9 cellular contexts compared by ENCODE assay signal in the genomic region with DNA sequence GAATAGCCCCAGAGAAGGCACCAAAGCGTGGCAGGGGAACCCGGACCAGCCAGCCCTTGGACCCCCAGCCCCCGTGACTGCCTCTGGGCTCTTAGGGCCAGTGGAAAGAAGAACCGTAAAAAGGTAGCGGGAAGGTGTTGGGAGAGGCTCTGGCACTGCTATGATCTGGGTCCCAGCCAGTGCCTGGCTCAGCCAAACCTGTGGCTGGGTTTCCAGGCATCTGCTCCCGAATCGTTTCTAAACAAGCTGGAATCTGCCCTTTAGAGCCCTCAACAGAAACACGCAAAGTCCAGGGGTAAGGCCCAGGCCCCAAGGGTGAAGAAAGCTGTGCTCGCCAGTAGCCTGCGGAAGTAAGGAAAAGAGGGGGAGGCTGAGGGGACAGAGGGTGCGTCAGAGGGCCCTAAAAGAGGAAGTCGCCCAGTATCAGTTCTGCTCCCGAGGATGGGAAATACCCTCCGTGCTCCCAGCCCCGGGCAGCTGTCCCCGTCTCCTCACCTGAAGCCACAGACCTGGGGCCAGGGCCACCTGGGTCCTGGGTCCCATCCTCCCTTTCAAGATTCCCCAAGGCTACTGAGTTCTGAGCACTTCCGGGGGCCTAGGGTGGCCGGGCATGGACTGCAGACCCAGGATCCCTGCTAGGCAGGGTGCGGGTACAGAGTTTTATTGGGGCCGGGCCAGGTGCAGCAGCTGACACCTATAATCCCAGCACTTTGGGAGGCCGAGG. TPM values are rescaled to one million over a fixed set of nuclear protein-coding genes. Genes with fewer than 3 reads are reported as not detected.
DNase-seq lines count a peak whose midpoint lies in the region; ATAC-seq, FAIRE-seq and TF ChIP-seq lines count a peak whose summit lies in the region.
"Had no signal": no experiment of that assay in that cellular context is flagged by ENCODE, and none has a peak within 500 bp of the region (broad histone marks: within the 10 kb centered on the region; RNA-seq: fewer than 3 reads in every experiment).

No MANE protein-coding gene starts in this region.

- DNase-seq in GM12892 (ENCODE audit: insufficient read length) (peak; percentile 72), KG1 (lab: John Stamatoyannopoulos, UW) (peak; percentile 79), esophagus squamous epithelium (lab: John Stamatoyannopoulos, UW) (no peak), NCI-H146 treated with DMSO at 0.1 percent for 48 hours (lab: John Stamatoyannopoulos, UW; ENCODE audit: unreplicated experiment) (no peak), NCI-H1048 (lab: John Stamatoyannopoulos, UW) (no peak)
- no peak for DNase-seq in stimulated activated CD4-positive, alpha-beta T cell treated with anti-CD3 and anti-CD28 coated beads, Interleukin-1b, Interleukin-23, amount 100 ng/mL, for 48 hours

- TF ChIP-seq POLR2A in GM12892 (IDR thresholded peaks at IDR 0.05; ENCODE audit: low read depth, low read length) (0 out of 2 replicates have a peak, but pooled peaks have one; percentile 21), esophagus squamous epithelium (IDR thresholded peaks at IDR 0.05) (peak in 1 of 4 donors; percentile 22)

- FAIRE-seq in GM12892 (lab: Jason Lieb, UNC): peak; percentile 100

- H3K4me1 ChIP-seq in esophagus squamous epithelium: peaks cover 15 to 70% (median 33%) of the 10 kb centered on the region in 3 donors
- H3K4me1 ChIP-seq in subcutaneous abdominal adipose tissue (ENCODE audit: control insufficient read depth in 5 of 5, insufficient read depth in 5 of 5, low read length in 5 of 5): peaks cover 0 to 76% (median 8%) of the 10 kb centered on the region in 5 donors

- peak overlapping the region; percentile 63 to 85 (median 71) for H3K27ac ChIP-seq in esophagus squamous epithelium
- H3K27ac ChIP-seq in subcutaneous abdominal adipose tissue (ENCODE audit: low read depth, low read length): peak overlapping the region; percentile 30

- 26 to 40% methylated on average over 13 to 21 of the region's 21 CpGs for WGBS in esophagus squamous epithelium, 2 donors

- no peak for TF ChIP-seq CTCF in esophagus squamous epithelium (IDR thresholded peaks at IDR 0.05)

- H3K9me3 ChIP-seq in esophagus squamous epithelium (no peaks in the 10 kb centered on the region), subcutaneous abdominal adipose tissue (ENCODE audit: control insufficient read depth in 5 of 5, low read length in 5 of 5) (no peaks in the 10 kb centered on the region)

- no peak overlapping the region for H3K9ac ChIP-seq in subcutaneous abdominal adipose tissue (ENCODE audit: low read length in 5 of 5)

- H3K4me3 ChIP-seq in esophagus squamous epithelium: peak overlapping the region in 1 of 4 donors; percentile 12
- no peak overlapping the region for H3K4me3 ChIP-seq in subcutaneous abdominal adipose tissue (ENCODE audit: low read depth in 1 of 5, low read length in 5 of 5)

- no peaks in the 10 kb centered on the region for H3K36me3 ChIP-seq in esophagus squamous epithelium
- no peaks in the 10 kb centered on the region for H3K36me3 ChIP-seq in subcutaneous abdominal adipose tissue (ENCODE audit: control insufficient read depth in 5 of 5, insufficient read depth in 5 of 5, low read length in 5 of 5)

- intact Hi-C loops in esophagus squamous epithelium (cut with DNase I): no loop called here

- H3K27me3 ChIP-seq in esophagus squamous epithelium (peaks cover 0 to 8% (median 0%) of the 10 kb centered on the region in 4 donors), subcutaneous abdominal adipose tissue (ENCODE audit: control insufficient read depth in 5 of 5, insufficient read depth in 4 of 5, low read length in 5 of 5) (peaks cover 0 to 6% (median 0%) of the 10 kb centered on the region in 5 donors)

- peak; percentile 70 for ATAC-seq in GM21515 (IDR thresholded peaks at IDR 0.05; ENCODE audit: unreplicated experiment)
- ATAC-seq: HCT116 had no signal

RNA-seq across cellular contexts. Expression of a gene that starts 24.7 kb away (rescaled TPM):
- 7.5 TPM for polyA plus RNA-seq in GM12892 (2012; ENCODE audit: missing spikeins)
- total RNA-seq in esophagus squamous epithelium: 10 to 100 TPM in 2 of 4 donors, 1 to 10 TPM in 2; 2.2 to 21.2 (median 11.3) TPM

Comparison
In these comparisons a context has a peak if more than half of its experiments do, and no peak if none do; other contexts are left out.
1. DNase-seq: peak in GM12892 (single experiment) and KG1 (single experiment); none in esophagus squamous epithelium (single experiment), stimulated activated CD4-positive, alpha-beta T cell treated with anti-CD3 and anti-CD28 coated beads, Interleukin-1b, Interleukin-23, amount 100 ng/mL, for 48 hours (single experiment), NCI-H146 treated with DMSO at 0.1 percent for 48 hours (single experiment) and NCI-H1048 (single experiment).